In genomic region chr13:23578411-23579071, GRCh38 we compare ENCODE assay signal across 1 cellular context.
TF ChIP-seq lines count a peak whose summit lies in the region.

No MANE protein-coding gene starts in this region.

TF ChIP-seq in HepG2, 621 proteins besides CTCF, POLR2A, EP300 and RAD21 (continued from another document and continues in another):
- peak; percentile 62 for TF ChIP-seq KMT2B (CRISPR knock-in tag; IDR thresholded peaks at IDR 0.05)
- no peak for TF ChIP-seq MED8 (CRISPR knock-in tag; IDR thresholded peaks at IDR 0.05; ENCODE audit: insufficient replicate concordance)
- TF ChIP-seq ZNF574 (CRISPR knock-in tag; IDR thresholded peaks at IDR 0.05), result peak; percentile 73
- TF ChIP-seq MIER2 (CRISPR knock-in tag; IDR thresholded peaks at IDR 0.05), result no peak
- TF ChIP-seq ATF4 (CRISPR knock-in tag; IDR thresholded peaks at IDR 0.05), result peak in 1 of 2 experiments; percentile 66; a peak in 1 of 4 replicates
- peak; percentile 64; the same call in 1 of the 2 replicates for TF ChIP-seq IKZF5 (CRISPR knock-in tag; IDR thresholded peaks at IDR 0.05)
- no peak for TF ChIP-seq TRIM24 (CRISPR knock-in tag; IDR thresholded peaks at IDR 0.05)
- peak; percentile 20; the same call in 1 of the 2 replicates for TF ChIP-seq ZNF691 (CRISPR knock-in tag; IDR thresholded peaks at IDR 0.05; ENCODE audit: borderline replicate concordance, low read depth)
- TF ChIP-seq HOXD1 (CRISPR knock-in tag; IDR thresholded peaks at IDR 0.05), result peak; percentile 71; the same call in 1 of the 2 replicates
- TF ChIP-seq PBX3 (CRISPR knock-in tag; IDR thresholded peaks at IDR 0.05; ENCODE audit: borderline replicate concordance), result 0 out of 2 replicates have a peak, but pooled peaks have one; percentile 54
- peak; percentile 87 for TF ChIP-seq XRCC5 (optimal IDR thresholded peaks at IDR 0.05; ENCODE audit: low read length)
- TF ChIP-seq TBX2 (CRISPR knock-in tag; IDR thresholded peaks at IDR 0.05; ENCODE audit: borderline replicate concordance), result 0 out of 2 replicates have a peak, but pooled peaks have one; percentile 40
- no peak for TF ChIP-seq FOXP1 (IDR thresholded peaks at IDR 0.05)
- TF ChIP-seq FOXP1 (CRISPR knock-in tag; IDR thresholded peaks at IDR 0.05), result peak; percentile 17; the same call in 1 of the 2 replicates
- no peak for TF ChIP-seq ZBTB46 (CRISPR knock-in tag; IDR thresholded peaks at IDR 0.05; ENCODE audit: borderline replicate concordance)
- peak; percentile 5; the same call in 1 of the 2 replicates for TF ChIP-seq NRL (CRISPR knock-in tag; IDR thresholded peaks at IDR 0.05; ENCODE audit: borderline replicate concordance)
- 0 out of 2 replicates have a peak, but pooled peaks have one; percentile 49 for TF ChIP-seq ZNF556 (CRISPR knock-in tag; IDR thresholded peaks at IDR 0.05; ENCODE audit: borderline replicate concordance)
- TF ChIP-seq HMGXB4 (CRISPR knock-in tag; IDR thresholded peaks at IDR 0.05; ENCODE audit: borderline replicate concordance in 1 of 2, low read depth in 1 of 2), result peak; percentile 82 to 87; a peak in 3 of 4 replicates
- TF ChIP-seq KDM2A (CRISPR knock-in tag; IDR thresholded peaks at IDR 0.05; ENCODE audit: borderline replicate concordance, low read depth), result no peak
- peak; percentile 12; the same call in 1 of the 2 replicates for TF ChIP-seq ZNF703 (CRISPR knock-in tag; IDR thresholded peaks at IDR 0.05; ENCODE audit: borderline replicate concordance)
- TF ChIP-seq SRY (CRISPR knock-in tag; IDR thresholded peaks at IDR 0.05), result no peak
- peak; percentile 78; the same call in 1 of the 2 replicates for TF ChIP-seq HDAC1 (CRISPR knock-in tag; IDR thresholded peaks at IDR 0.05)
- 0 out of 2 replicates have a peak, but pooled peaks have one; percentile 64 for TF ChIP-seq REL (CRISPR knock-in tag; conservative IDR thresholded peaks at IDR 0.05)
- peak; percentile 64 for TF ChIP-seq MED1 (CRISPR knock-in tag; IDR thresholded peaks at IDR 0.05)
- no peak for TF ChIP-seq SRSF4 (IDR thresholded peaks at IDR 0.05; ENCODE audit: low read depth, low read length, poor library complexity, severe bottlenecking)
- TF ChIP-seq NR0B2 (CRISPR knock-in tag; IDR thresholded peaks at IDR 0.05), result no peak
- peak in 1 of 2 experiments; percentile 60; a peak in 2 of 4 replicates for TF ChIP-seq NR2F1 (CRISPR knock-in tag; IDR thresholded peaks at IDR 0.05)
- 0 out of 2 replicates have a peak, but pooled peaks have one; percentile 18 for TF ChIP-seq HES4 (CRISPR knock-in tag; IDR thresholded peaks at IDR 0.05; ENCODE audit: borderline replicate concordance)
- 0 out of 2 replicates have a peak, but pooled peaks have one; percentile 12 for TF ChIP-seq SALL2 (CRISPR knock-in tag; IDR thresholded peaks at IDR 0.05)
- TF ChIP-seq ZNF557 (CRISPR knock-in tag; IDR thresholded peaks at IDR 0.05), result 0 out of 2 replicates have a peak, but pooled peaks have one; percentile 63
- TF ChIP-seq ISL2 (CRISPR knock-in tag; IDR thresholded peaks at IDR 0.05), result 0 out of 2 replicates have a peak, but pooled peaks have one; percentile 31
- TF ChIP-seq MED13 (CRISPR knock-in tag; IDR thresholded peaks at IDR 0.05), result 0 out of 2 replicates have a peak, but pooled peaks have one; percentile 49
- peak; percentile 57; the same call in 1 of the 2 replicates for TF ChIP-seq ZNF639 (CRISPR knock-in tag; conservative IDR thresholded peaks at IDR 0.05)
- TF ChIP-seq SIN3A (IDR thresholded peaks at IDR 0.05; ENCODE audit: borderline replicate concordance, low read depth, low read length), result peak; percentile 19; the same call in 1 of the 2 replicates
- no peak for TF ChIP-seq JUN (CRISPR knock-in tag; IDR thresholded peaks at IDR 0.05)
- no peak; the same call in 1 of the 2 replicates for TF ChIP-seq DR1 (CRISPR knock-in tag; IDR thresholded peaks at IDR 0.05)
- TF ChIP-seq SOX5 (CRISPR knock-in tag; IDR thresholded peaks at IDR 0.05; ENCODE audit: borderline replicate concordance), result no peak
- 0 out of 2 replicates have a peak, but pooled peaks have one; percentile 46 for TF ChIP-seq SAP130 (CRISPR knock-in tag; IDR thresholded peaks at IDR 0.05; ENCODE audit: low read depth)
- TF ChIP-seq FOXO1 (CRISPR knock-in tag; IDR thresholded peaks at IDR 0.05), result peak; percentile 46
- TF ChIP-seq KDM3A (CRISPR knock-in tag; IDR thresholded peaks at IDR 0.05; ENCODE audit: low read depth), result 0 out of 2 replicates have a peak, but pooled peaks have one; percentile 46
- TF ChIP-seq NCOR1 (IDR thresholded peaks at IDR 0.05; ENCODE audit: borderline replicate concordance, low read length), result 0 out of 2 replicates have a peak, but pooled peaks have one; percentile 36
- TF ChIP-seq ZHX2 (IDR thresholded peaks at IDR 0.05; ENCODE audit: low read depth), result 0 out of 2 replicates have a peak, but pooled peaks have one; percentile 46
- no peak for TF ChIP-seq ZHX2 (CRISPR knock-in tag; IDR thresholded peaks at IDR 0.05; ENCODE audit: borderline replicate concordance)
